ENCODE assay signal across 13 cellular contexts in genomic region chr17:31327534-31328526, GRCh38. TPM values are rescaled to one million over a fixed set of nuclear protein-coding genes. Genes with fewer than 3 reads are reported as not detected.
DNase-seq lines count a peak whose midpoint lies in the region; ATAC-seq, FAIRE-seq and TF ChIP-seq lines count a peak whose summit lies in the region.
"Had no signal": no experiment of that assay in that cellular context is flagged by ENCODE, and none has a peak within 500 bp of the region (broad histone marks: within the 10 kb centered on the region; RNA-seq: fewer than 3 reads in every experiment).

No MANE protein-coding gene starts in this region.

- WGBS in HepG2 (ENCODE audit: low lambda C conversion rate): 95% methylated on average over 12 of the region's 12 CpGs
- WGBS in right lobe of liver (ENCODE audit: insufficient coverage, low coverage, low lambda C conversion rate, missing lambda C conversion rate): 91% methylated on average over 9 of the region's 12 CpGs

- no peaks in the 10 kb centered on the region for H3K9me3 Mint-ChIP-seq in activated naive CD8-positive, alpha-beta T cell treated with anti-CD3 and anti-CD28 coated beads, Interleukin-2, amount 50 U/mL, for 24 hours
- H3K9me3 Mint-ChIP-seq in glutamatergic neuron (ENCODE audit: unreplicated experiment): no peaks in the 10 kb centered on the region
- H3K9me3 Mint-ChIP-seq: brain, mesothelial cell of epicardium had no signal

- TF ChIP-seq CTCF in HepG2 (CRISPR knock-in tag; IDR thresholded peaks at IDR 0.05): no peak
- TF ChIP-seq CTCF in right lobe of liver (IDR thresholded peaks at IDR 0.05): no peak
- no peak for TF ChIP-seq CTCF in glutamatergic neuron (IDR thresholded peaks at IDR 0.05; ENCODE audit: partially characterized antibody, unreplicated experiment)

- DNase-seq in HepG2 (ENCODE audit: low spot score): peak; percentile 52
- no peak for DNase-seq in right lobe of liver
- DNase-seq in activated naive CD8-positive, alpha-beta T cell treated with anti-CD3 and anti-CD28 coated beads, Interleukin-2, amount 50 U/mL, for 24 hours: no peak
- peak; percentile 35 for DNase-seq in foreskin melanocyte
- no peak for DNase-seq in glutamatergic neuron
- no peak for DNase-seq in stimulated activated CD4-positive, alpha-beta T cell treated with anti-CD3 and anti-CD28 coated beads, Interleukin-2, amount 100 ng/mL, for 24 hours
- DNase-seq: CD4-positive, CD25-positive, alpha-beta regulatory T cell had no signal

- H3K4me2 ChIP-seq in HepG2 (ENCODE audit: low read depth, low read length): no peak overlapping the region

- H3K27me3 Mint-ChIP-seq in activated naive CD8-positive, alpha-beta T cell treated with anti-CD3 and anti-CD28 coated beads, Interleukin-2, amount 50 U/mL, for 24 hours: no peaks in the 10 kb centered on the region
- H3K27me3 Mint-ChIP-seq in glutamatergic neuron (ENCODE audit: unreplicated experiment): peaks cover 1% of the 10 kb centered on the region
- H3K27me3 Mint-ChIP-seq: brain; CD4-positive, CD25-positive, alpha-beta regulatory T cell had no signal

- H3K4me1 Mint-ChIP-seq in activated naive CD8-positive, alpha-beta T cell treated with anti-CD3 and anti-CD28 coated beads, Interleukin-2, amount 50 U/mL, for 24 hours: peaks cover 50% of the 10 kb centered on the region
- H3K4me1 Mint-ChIP-seq in glutamatergic neuron (ENCODE audit: low read depth, unreplicated experiment): no peaks in the 10 kb centered on the region
- H3K4me1 Mint-ChIP-seq: brain, mesothelial cell of epicardium had no signal

- no peak for TF ChIP-seq RAD21 in HepG2 (CRISPR knock-in tag; IDR thresholded peaks at IDR 0.05)

- H3K36me3 ChIP-seq in HepG2 (replicated peaks in 1 of 2; ENCODE audit: control insufficient read depth in 1 of 2, insufficient read depth in 2 of 2, low read length in 2 of 2) (peaks cover 0 to 25% of the 10 kb centered on the region in 2 experiments; a peak in 3 of 5 replicates), right lobe of liver (peaks cover 0 to 4% (median 0%) of the 10 kb centered on the region in 4 donors)

- TF ChIP-seq EP300 in HepG2 (IDR thresholded peaks at IDR 0.05; ENCODE audit: low read depth in 2 of 2, low read length in 2 of 2) (no peak), HepG2 (CRISPR knock-in tag; IDR thresholded peaks at IDR 0.05; ENCODE audit: borderline replicate concordance) (no peak)

- CTCF ChIA-PET in HepG2 (lab: Yijun Ruan, JAX; ENCODE audit: low intra/inter-chr PET ratio, low total read pairs): no interaction called here

- peak overlapping the region; percentile 76 for H3K27ac Mint-ChIP-seq in activated naive CD8-positive, alpha-beta T cell treated with anti-CD3 and anti-CD28 coated beads, Interleukin-2, amount 50 U/mL, for 24 hours
- no peak overlapping the region for H3K27ac Mint-ChIP-seq in glutamatergic neuron (ENCODE audit: unreplicated experiment)
- H3K27ac Mint-ChIP-seq: brain; CD4-positive, CD25-positive, alpha-beta regulatory T cell had no signal

- POLR2A ChIA-PET in HepG2 (lab: Yijun Ruan, JAX): no interaction called here

- BruUV-seq in HepG2 (replicated peaks; lab: Mats Ljungman, UMichigan): no TSS peak

- H2AFZ ChIP-seq in HepG2 (ENCODE audit: low read length): no peak overlapping the region

- H3K4me3 Mint-ChIP-seq in activated naive CD8-positive, alpha-beta T cell treated with anti-CD3 and anti-CD28 coated beads, Interleukin-2, amount 50 U/mL, for 24 hours: peak overlapping the region; percentile 7
- H3K4me3 Mint-ChIP-seq in glutamatergic neuron (ENCODE audit: unreplicated experiment): no peak overlapping the region
- H3K4me3 Mint-ChIP-seq: brain; CD4-positive, CD25-positive, alpha-beta regulatory T cell; mesothelial cell of epicardium had no signal

- FAIRE-seq in HepG2 (lab: Jason Lieb, UNC): no peak
- FAIRE-seq: GM19239 had no signal

- in situ Hi-C loops in HepG2 (cut with HindIII; ENCODE audit: extremely low pct_ligation_motif_present, low pct_unique_long_range_greater_than_20kb): no loop called here

- H3K4me1 ChIP-seq in HepG2 (ENCODE audit: insufficient read depth, low read length): peaks cover 8% of the 10 kb centered on the region; the same call in 1 of the 2 replicates
- H3K4me1 ChIP-seq in right lobe of liver: no peaks in the 10 kb centered on the region

- H3K4me3 ChIP-seq in HepG2 (replicated peaks in 1 of 3; ENCODE audit: insufficient read depth in 1 of 3, low read depth in 2 of 3, low read length in 3 of 3) (no peak overlapping the region), right lobe of liver (no peak overlapping the region)
- H3K4me3 ChIP-seq: skin epidermis had no signal

- H3K9ac ChIP-seq in HepG2 (ENCODE audit: insufficient read depth, low read depth, low read length): no peak overlapping the region

- H3K9me3 ChIP-seq in HepG2 (ENCODE audit: low read length): no peaks in the 10 kb centered on the region
- no peaks in the 10 kb centered on the region for H3K9me3 ChIP-seq in right lobe of liver

- peaks cover 12% of the 10 kb centered on the region for H3K36me3 Mint-ChIP-seq in activated naive CD8-positive, alpha-beta T cell treated with anti-CD3 and anti-CD28 coated beads, Interleukin-2, amount 50 U/mL, for 24 hours (ENCODE audit: low read depth)
- H3K36me3 Mint-ChIP-seq in glutamatergic neuron (ENCODE audit: unreplicated experiment): peaks cover 5% of the 10 kb centered on the region

- ATAC-seq in HepG2: no peak; the same call in 2 of the 3 replicates
- no peak for ATAC-seq in right lobe of liver
- peak; percentile 90 for ATAC-seq in activated naive CD8-positive, alpha-beta T cell treated with anti-CD3 and anti-CD28 coated beads, Interleukin-2, amount 50 U/mL, for 24 hours
- no peak for ATAC-seq in HG03565 (IDR thresholded peaks at IDR 0.05; ENCODE audit: unreplicated experiment)
- no peak for ATAC-seq in HG03108 (IDR thresholded peaks at IDR 0.05; ENCODE audit: unreplicated experiment)

- H3K27me3 ChIP-seq in HepG2 (ENCODE audit: control insufficient read depth in 1 of 2, insufficient read depth in 2 of 2, low read length in 2 of 2): no peaks in the 10 kb centered on the region
- no peaks in the 10 kb centered on the region for H3K27me3 ChIP-seq in right lobe of liver

- TF ChIP-seq POLR2A in HepG2 (IDR thresholded peaks at IDR 0.05; ENCODE audit: insufficient read depth in 1 of 2, low read depth in 2 of 2, low read length in 2 of 2): no peak
- no peak for TF ChIP-seq POLR2A in right lobe of liver (IDR thresholded peaks at IDR 0.05)

- H4K20me1 ChIP-seq in HepG2 (ENCODE audit: insufficient read depth, low read length): no peaks in the 10 kb centered on the region

- H3K27ac ChIP-seq in HepG2 (ENCODE audit: extremely low read length, insufficient read depth, low read length): no peak overlapping the region
- no peak overlapping the region for H3K27ac ChIP-seq in right lobe of liver

- intact Hi-C loops in HepG2 (cut with micrococcal nuclease; ENCODE audit: unreplicated experiment): no loop called here
- intact Hi-C loops in right lobe of liver (cut with DNase I): no loop called here

- no peaks in the 10 kb centered on the region for H3K79me2 ChIP-seq in HepG2 (ENCODE audit: insufficient read depth, low read length)

RNA-seq across cellular contexts. Expression of gene EVI2A, which starts 6.4 kb away (rescaled TPM):
- total RNA-seq in HepG2 (2016; rRNA removed; fragmentation: Illumina TruSeq; extraction: Trizol) (not detected in 2 replicates), right lobe of liver (1 to 10 TPM in 5 of 6 experiments, under 1 TPM in 1; 0.26 to 5.5 (median 2.4) TPM), glutamatergic neuron (ENCODE audit: unreplicated experiment) (not detected)
- not detected in 2 replicates for total RNA-seq in HepG2 (2016; cell fraction: cytosol; rRNA removed; fragmentation: Illumina TruSeq; extraction: Trizol; ENCODE audit: low read depth)
- not detected in 2 replicates for total RNA-seq in HepG2 (2016; cell fraction: insoluble cytoplasmic fraction; rRNA removed; fragmentation: Illumina TruSeq; extraction: Trizol)
- not detected in 2 replicates for total RNA-seq in HepG2 (2016; cell fraction: membrane; rRNA removed; fragmentation: Illumina TruSeq; extraction: Trizol)
- not detected in 2 replicates for total RNA-seq in HepG2 (2016; cell fraction: nucleus; rRNA removed; fragmentation: Illumina TruSeq; extraction: Trizol)
- not detected in 2 replicates for polyA plus RNA-seq in HepG2 (2011; rRNA removed)
- polyA plus RNA-seq in HepG2 (2011; cell fraction: cytosol; rRNA removed): not detected in 2 replicates
- polyA plus RNA-seq in HepG2 (2011; cell fraction: nucleus; rRNA removed): not detected in 2 replicates
- polyA plus RNA-seq in HepG2 (2012): not detected in 2 replicates
- not detected in 2 replicates for polyA plus RNA-seq in HepG2 (2016; cell fraction: cytosol; fragmentation: Illumina TruSeq; extraction: Trizol; ENCODE audit: low read depth)
- not detected in 2 replicates for polyA plus RNA-seq in HepG2 (2016; cell fraction: insoluble cytoplasmic fraction; fragmentation: Illumina TruSeq; extraction: Trizol; ENCODE audit: low read depth)
- not detected in 2 replicates for polyA plus RNA-seq in HepG2 (2016; cell fraction: membrane; fragmentation: Illumina TruSeq; extraction: Trizol; ENCODE audit: low read depth)
- polyA plus RNA-seq in HepG2 (2016; cell fraction: nucleus; fragmentation: Illumina TruSeq; extraction: Trizol; ENCODE audit: insufficient read depth, low read depth): not detected in 2 replicates
- polyA minus RNA-seq in HepG2 (2011; rRNA and poly(A)+ RNA removed; ENCODE audit: low replicate concordance): not detected in 2 replicates
- polyA minus RNA-seq in HepG2 (2011; cell fraction: cytosol; rRNA and poly(A)+ RNA removed): not detected in 2 replicates
- polyA minus RNA-seq in HepG2 (2011; cell fraction: nucleus; rRNA and poly(A)+ RNA removed): not detected in 2 replicates
- total RNA-seq: mesothelial cell of epicardium had no signal

RNA-seq across cellular contexts. Expression of gene EVI2B, which starts 14.0 kb away (rescaled TPM):
- not detected in 2 replicates for total RNA-seq in HepG2 (2016; rRNA removed; fragmentation: Illumina TruSeq; extraction: Trizol)
- not detected in 2 replicates for total RNA-seq in HepG2 (2016; cell fraction: cytosol; rRNA removed; fragmentation: Illumina TruSeq; extraction: Trizol; ENCODE audit: low read depth)
- total RNA-seq in HepG2 (2016; cell fraction: insoluble cytoplasmic fraction; rRNA removed; fragmentation: Illumina TruSeq; extraction: Trizol): not detected in 2 replicates
- not detected in 2 replicates for total RNA-seq in HepG2 (2016; cell fraction: membrane; rRNA removed; fragmentation: Illumina TruSeq; extraction: Trizol)
- not detected in 2 replicates for total RNA-seq in HepG2 (2016; cell fraction: nucleus; rRNA removed; fragmentation: Illumina TruSeq; extraction: Trizol)
- polyA plus RNA-seq in HepG2 (2011; rRNA removed): not detected in 2 replicates
- polyA plus RNA-seq in HepG2 (2011; cell fraction: cytosol; rRNA removed): not detected in 2 replicates
- polyA plus RNA-seq in HepG2 (2011; cell fraction: nucleus; rRNA removed): not detected in 2 replicates
- polyA plus RNA-seq in HepG2 (2012): not detected in 2 replicates
- polyA plus RNA-seq in HepG2 (2016; cell fraction: cytosol; fragmentation: Illumina TruSeq; extraction: Trizol; ENCODE audit: low read depth): not detected in 2 replicates
- not detected in 2 replicates for polyA plus RNA-seq in HepG2 (2016; cell fraction: insoluble cytoplasmic fraction; fragmentation: Illumina TruSeq; extraction: Trizol; ENCODE audit: low read depth)
- not detected in 2 replicates for polyA plus RNA-seq in HepG2 (2016; cell fraction: membrane; fragmentation: Illumina TruSeq; extraction: Trizol; ENCODE audit: low read depth)
- polyA plus RNA-seq in HepG2 (2016; cell fraction: nucleus; fragmentation: Illumina TruSeq; extraction: Trizol; ENCODE audit: insufficient read depth, low read depth): not detected in 2 replicates
- not detected in 2 replicates for polyA minus RNA-seq in HepG2 (2011; rRNA and poly(A)+ RNA removed; ENCODE audit: low replicate concordance)
- polyA minus RNA-seq in HepG2 (2011; cell fraction: cytosol; rRNA and poly(A)+ RNA removed): not detected in 2 replicates
- 0.13 TPM in 1 of 2 replicates, not detected in the other for polyA minus RNA-seq in HepG2 (2011; cell fraction: nucleus; rRNA and poly(A)+ RNA removed)
- 1 to 10 TPM; 1.5 to 9.4 (median 4.9) TPM for total RNA-seq in right lobe of liver
- total RNA-seq in glutamatergic neuron (ENCODE audit: unreplicated experiment): not detected
- total RNA-seq: mesothelial cell of epicardium had no signal

RNA-seq across cellular contexts. Expression of gene OMG, which starts 30.8 kb away (rescaled TPM):
- total RNA-seq in HepG2 (2016; rRNA removed; fragmentation: Illumina TruSeq; extraction: Trizol): not detected in 2 replicates
- not detected in 2 replicates for total RNA-seq in HepG2 (2016; cell fraction: cytosol; rRNA removed; fragmentation: Illumina TruSeq; extraction: Trizol; ENCODE audit: low read depth)
- total RNA-seq in HepG2 (2016; cell fraction: insoluble cytoplasmic fraction; rRNA removed; fragmentation: Illumina TruSeq; extraction: Trizol): not detected in 2 replicates
- not detected in 2 replicates for total RNA-seq in HepG2 (2016; cell fraction: membrane; rRNA removed; fragmentation: Illumina TruSeq; extraction: Trizol)
- not detected in 2 replicates for total RNA-seq in HepG2 (2016; cell fraction: nucleus; rRNA removed; fragmentation: Illumina TruSeq; extraction: Trizol)
- polyA plus RNA-seq in HepG2 (2011; rRNA removed): not detected in 2 replicates
- not detected in 2 replicates for polyA plus RNA-seq in HepG2 (2011; cell fraction: cytosol; rRNA removed)
- not detected in 2 replicates for polyA plus RNA-seq in HepG2 (2011; cell fraction: nucleus; rRNA removed)
- 0.24 TPM in 1 of 2 replicates, not detected in the other for polyA plus RNA-seq in HepG2 (2012)
- not detected in 2 replicates for polyA plus RNA-seq in HepG2 (2016; cell fraction: cytosol; fragmentation: Illumina TruSeq; extraction: Trizol; ENCODE audit: low read depth)
- polyA plus RNA-seq in HepG2 (2016; cell fraction: insoluble cytoplasmic fraction; fragmentation: Illumina TruSeq; extraction: Trizol; ENCODE audit: low read depth): not detected in 2 replicates
- not detected in 2 replicates for polyA plus RNA-seq in HepG2 (2016; cell fraction: membrane; fragmentation: Illumina TruSeq; extraction: Trizol; ENCODE audit: low read depth)
- polyA plus RNA-seq in HepG2 (2016; cell fraction: nucleus; fragmentation: Illumina TruSeq; extraction: Trizol; ENCODE audit: insufficient read depth, low read depth): not detected in 2 replicates
- not detected in 2 replicates for polyA minus RNA-seq in HepG2 (2011; rRNA and poly(A)+ RNA removed; ENCODE audit: low replicate concordance)
- polyA minus RNA-seq in HepG2 (2011; cell fraction: cytosol; rRNA and poly(A)+ RNA removed): not detected in 2 replicates
- 0.37 TPM in 1 of 2 replicates, not detected in the other for polyA minus RNA-seq in HepG2 (2011; cell fraction: nucleus; rRNA and poly(A)+ RNA removed)
- under 1 TPM in 2 of 6 experiments, not detected in 4; 0.29 to 0.62 TPM for total RNA-seq in right lobe of liver
- not detected for total RNA-seq in glutamatergic neuron (ENCODE audit: unreplicated experiment)
- total RNA-seq: mesothelial cell of epicardium had no signal

Comparison
In these comparisons a context has a peak if more than half of its experiments do, and no peak if none do; other contexts are left out.
1. DNase-seq: peak in HepG2 (single experiment) and foreskin melanocyte (single experiment); none in right lobe of liver (0 of 3), activated naive CD8-positive, alpha-beta T cell treated with anti-CD3 and anti-CD28 coated beads, Interleukin-2, amount 50 U/mL, for 24 hours (single experiment), glutamatergic neuron (single experiment) and stimulated activated CD4-positive, alpha-beta T cell treated with anti-CD3 and anti-CD28 coated beads, Interleukin-2, amount 100 ng/mL, for 24 hours (0 of 2).